In the genomic region with DNA sequence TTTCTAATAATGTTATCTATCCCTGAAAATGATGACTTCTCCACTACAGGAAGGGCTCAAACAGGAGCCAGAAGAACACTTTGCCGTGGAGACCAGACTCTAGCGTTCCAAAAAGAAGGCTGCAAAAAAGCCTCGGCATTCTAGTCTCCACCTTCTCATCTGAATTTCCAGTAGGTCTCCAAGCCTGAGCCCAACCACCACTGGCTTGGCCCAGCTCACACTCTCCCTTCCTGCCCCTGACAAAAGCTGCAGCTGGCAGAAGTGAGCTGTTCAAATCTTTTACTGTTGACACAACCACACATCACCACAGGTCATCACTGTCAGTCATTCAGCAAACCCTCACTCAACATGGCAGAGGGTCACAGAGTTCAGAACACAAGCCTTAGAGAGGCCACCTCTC, we compare ENCODE assay signal across 12 cellular contexts.
"Had no signal": no experiment of that assay in that cellular context is flagged by ENCODE, and none has a peak within 500 bp of the region (broad histone marks: within the 10 kb centered on the region; RNA-seq: fewer than 3 reads in every experiment).

No MANE protein-coding gene starts in this region.

- H3K4me3 ChIP-seq: esophagus squamous epithelium, hepatocyte, spleen, tibial artery had no signal

- DNase-seq: effector memory CD8-positive, alpha-beta T cell; esophagus squamous epithelium; foreskin keratinocyte; left colon; mesendoderm; naive thymus-derived CD4-positive, alpha-beta T cell; spleen; stimulated activated CD4-positive, alpha-beta T cell treated with anti-CD3 and anti-CD28 coated beads, Interleukin-15, amount 100 ng/mL, for 24 hours; stimulated activated CD4-positive, alpha-beta T cell treated with anti-CD3 and anti-CD28 coated beads, Interleukin-1b, Interleukin-23, amount 100 ng/mL, for 48 hours; stimulated activated CD4-positive, alpha-beta T cell treated with anti-CD3 and anti-CD28 coated beads, Interleukin-4, amount 100 ng/mL, for 24 hours; tibial artery had no signal
